8 cellular contexts compared by ENCODE assay signal in genomic region chr3:5122030-5122740, GRCh38. TPM values are rescaled to one million over a fixed set of nuclear protein-coding genes. Genes with fewer than 3 reads are reported as not detected.
DNase-seq lines count a peak whose midpoint lies in the region; ATAC-seq and TF ChIP-seq lines count a peak whose summit lies in the region.

Gene ARL8B, plus strand, starts transcription at chr3:5122292. Its CDS starts 174 bp downstream, at chr3:5122466.

- ATAC-seq in GM18870 (IDR thresholded peaks at IDR 0.05; ENCODE audit: unreplicated experiment) (peak; percentile 88), HG03108 (IDR thresholded peaks at IDR 0.05; ENCODE audit: unreplicated experiment) (peak; percentile 98)

- peak; percentile 81 for TF ChIP-seq CTCF in AG09319 (IDR thresholded peaks at IDR 0.05; ENCODE audit: low read depth, low read length)
- TF ChIP-seq CTCF in kidney epithelial cell (IDR thresholded peaks at IDR 0.05; ENCODE audit: insufficient read depth, low read length, poor library complexity, severe bottlenecking) = peak; percentile 80

- H3K4me3 ChIP-seq in kidney epithelial cell (ENCODE audit: low read depth, low read length) = peak within 1 kb of the TSS; percentile 99

- no peaks in the 10 kb centered on the region for H3K36me3 ChIP-seq in kidney epithelial cell (ENCODE audit: control insufficient read depth, insufficient read depth, low read length)

- H3K27me3 ChIP-seq in kidney epithelial cell (ENCODE audit: control insufficient read depth, insufficient read depth, low read length) = no peaks in the 10 kb centered on the region

- DNase-seq in AG09319 (ENCODE audit: extremely low read depth, low read depth) (peak; percentile 56), NCI-H446 treated with DMSO at 0.1 percent for 48 hours (lab: John Stamatoyannopoulos, UW) (peak; percentile 52), cerebellum (ENCODE audit: low spot score) (peak; percentile 88), kidney epithelial cell (ENCODE audit: low read depth) (peak; percentile 45)
- peak; percentile 86 for DNase-seq in activated CD4-positive, alpha-beta T cell treated with anti-CD3 and anti-CD28 coated beads for 1 hour
- peak; percentile 95 for DNase-seq in stimulated activated CD4-positive, alpha-beta T cell treated with anti-CD3 and anti-CD28 coated beads, Interleukin-15, amount 100 ng/mL, for 24 hours

RNA-seq across cellular contexts. Expression of gene ARL8B, which starts in this region (rescaled TPM):
- total RNA-seq in cerebellum (67.9 TPM), kidney epithelial cell (66.1 and 69.2 TPM in 2 replicates)

Comparison
In these comparisons a context has a peak if more than half of its experiments do, and no peak if none do; other contexts are left out.
1. Peak in every context shown above with its lines: DNase-seq, ATAC-seq and H3K4me3 ChIP-seq.
2. DNase-seq: peak in every context shown above with its lines; median percentile 95 in stimulated activated CD4-positive, alpha-beta T cell treated with anti-CD3 and anti-CD28 coated beads, Interleukin-15, amount 100 ng/mL, for 24 hours; 88 in cerebellum; 86 in activated CD4-positive, alpha-beta T cell treated with anti-CD3 and anti-CD28 coated beads for 1 hour; 56 in AG09319; 52 in NCI-H446 treated with DMSO at 0.1 percent for 48 hours; 45 in kidney epithelial cell.